In the genomic region with DNA sequence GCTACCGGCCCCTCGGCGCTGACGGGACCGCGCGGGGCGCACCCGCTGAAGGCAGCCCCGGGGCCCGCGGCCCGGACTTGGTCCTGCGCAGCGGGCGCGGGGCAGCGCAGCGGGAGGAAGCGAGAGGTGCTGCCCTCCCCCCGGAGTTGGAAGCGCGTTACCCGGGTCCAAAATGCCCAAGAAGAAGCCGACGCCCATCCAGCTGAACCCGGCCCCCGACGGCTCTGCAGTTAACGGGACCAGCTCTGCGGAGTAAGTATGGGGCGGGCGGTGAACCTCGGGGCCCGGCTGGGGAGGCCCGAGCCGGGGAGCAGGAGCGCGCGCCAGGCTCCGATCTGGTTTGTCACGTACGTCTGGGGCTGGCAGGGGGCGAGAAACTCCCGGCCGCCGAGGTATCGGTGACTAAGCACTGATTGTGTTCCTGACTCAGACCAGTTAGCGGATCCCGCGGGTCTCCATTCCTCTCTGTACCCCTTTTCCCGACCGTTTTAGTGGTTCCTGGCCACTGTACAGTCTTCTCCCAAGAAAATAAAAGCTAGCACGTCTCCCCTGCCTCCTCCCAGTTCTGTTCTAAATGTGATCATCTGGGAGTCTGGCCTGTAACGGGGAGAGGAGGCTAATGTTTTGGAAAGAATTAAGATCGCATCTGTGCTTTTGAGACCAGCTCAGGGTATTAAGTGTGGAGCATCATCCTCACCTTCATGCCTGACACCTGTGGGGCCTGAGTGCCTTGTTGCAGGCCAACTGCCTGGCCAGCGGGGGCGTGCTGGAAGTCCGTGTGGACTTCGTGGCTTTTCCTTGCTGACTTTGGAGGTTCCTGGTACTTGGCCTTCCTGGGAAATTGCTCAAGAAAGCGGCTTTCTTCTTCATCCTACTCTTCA, we compare ENCODE assay signal across 8 cellular contexts. TPM values are rescaled to one million over a fixed set of nuclear protein-coding genes. Genes with fewer than 3 reads are reported as not detected.
A peak's percentile ranks its signal among the peaks of the same experiment; 100 is the strongest.
DNase-seq lines count a peak whose midpoint lies in the region; ATAC-seq and TF ChIP-seq lines count a peak whose summit lies in the region.

No MANE protein-coding gene starts in this region.

- peak; percentile 29 to 75 (median 73) for DNase-seq in CD8-positive, alpha-beta T cell
- DNase-seq in KBM-7 = peak; percentile 74
- peak; percentile 56 for DNase-seq in WTC11 (ENCODE audit: low spot score)
- peak; percentile 45 to 60 for DNase-seq in breast epithelium (ENCODE audit: low spot score in 2 of 2)
- DNase-seq in islet precursor cell = peak; percentile 85
- peak; percentile 59 to 80 (median 75) for DNase-seq in stimulated activated CD4-positive, alpha-beta T cell treated with anti-CD3 and anti-CD28 coated beads, Interleukin-12 subunit alpha, Interleukin-12 subunit beta, amount 100 ng/mL, for 48 hours (ENCODE audit: low read depth in 2 of 3, low spot score in 1 of 3)
- no peak for DNase-seq in NCI-H2029 (lab: John Stamatoyannopoulos, UW)

- H3K9me3 Mint-ChIP-seq in CD8-positive, alpha-beta T cell = no peaks in the 10 kb centered on the region
- H3K9me3 Mint-ChIP-seq in WTC11 = no peaks in the 10 kb centered on the region

- peak overlapping the region; percentile 62 for H3K4me3 ChIP-seq in CD8-positive, alpha-beta T cell (ENCODE audit: low read depth, low read length)
- H3K4me3 ChIP-seq in breast epithelium = peak overlapping the region; percentile 77 to 91 (median 86)

- no peaks in the 10 kb centered on the region for H3K36me3 ChIP-seq in CD8-positive, alpha-beta T cell (ENCODE audit: insufficient read depth, low read length)
- no peaks in the 10 kb centered on the region for H3K36me3 ChIP-seq in breast epithelium

- CTCF ChIA-PET in CD8-positive, alpha-beta T cell (lab: Charles Lee) = interaction anchor here (1.0 to 5.9 kb wide), 8 partner anchors 17 to 117 kb away, joined by 3 to 71 read pairs (median 4); a partner anchor contains a TSS
- CTCF ChIA-PET in WTC11 (lab: Charles Lee) = interaction anchor here (0.7 to 3.6 kb wide), 16 partner anchors 7 to 471 kb away, joined by 3 to 41 read pairs (median 4); a partner anchor contains a TSS

- no peak for TF ChIP-seq CTCF in CD8-positive, alpha-beta T cell (IDR thresholded peaks at IDR 0.05)
- no peak for TF ChIP-seq CTCF in WTC11 (IDR thresholded peaks at IDR 0.05)
- peak in 1 of 3 donors; percentile 15 for TF ChIP-seq CTCF in breast epithelium (IDR thresholded peaks at IDR 0.05)

- H3K4me3 Mint-ChIP-seq in CD8-positive, alpha-beta T cell = peak overlapping the region; percentile 90
- H3K4me3 Mint-ChIP-seq in WTC11 = peak overlapping the region; percentile 95

- H3K36me3 Mint-ChIP-seq in CD8-positive, alpha-beta T cell = peaks cover 9% of the 10 kb centered on the region
- H3K36me3 Mint-ChIP-seq in WTC11 = peaks cover 20% of the 10 kb centered on the region

- intact Hi-C loops in CD8-positive, alpha-beta T cell (cut with DNase I, micrococcal nuclease) = loop anchor here (2.0 to 10.0 kb wide), 6 partner anchors 13 to 1155 kb away; a partner anchor contains a TSS
- intact Hi-C loops in breast epithelium (cut with DNase I; ENCODE audit: low total_unique reads) = loop anchor here (5.0 kb wide), 2 partner anchors 110 to 1615 kb away; a partner anchor contains a TSS

- POLR2A ChIA-PET in CD8-positive, alpha-beta T cell (lab: Charles Lee) = interaction anchor here (0.7 to 5.6 kb wide), 11 partner anchors 12 to 117 kb away, joined by 3 to 63 read pairs (median 4); a partner anchor contains a TSS
- POLR2A ChIA-PET in WTC11 (lab: Charles Lee) = interaction anchor here (0.6 to 1.4 kb wide), 5 partner anchors 16 to 118 kb away, joined by 4 to 6 read pairs (median 4); a partner anchor contains a TSS

- no peaks in the 10 kb centered on the region for H3K27me3 Mint-ChIP-seq in CD8-positive, alpha-beta T cell (ENCODE audit: low read depth)
- peaks cover 3% of the 10 kb centered on the region; the same call in 1 of the 2 replicates for H3K27me3 Mint-ChIP-seq in WTC11 (ENCODE audit: low read depth)

- H3K9me3 ChIP-seq in CD8-positive, alpha-beta T cell (ENCODE audit: low read length) = no peaks in the 10 kb centered on the region
- no peaks in the 10 kb centered on the region for H3K9me3 ChIP-seq in breast epithelium

- no peak for TF ChIP-seq POLR2A in breast epithelium (IDR thresholded peaks at IDR 0.05)

- H3K4me1 Mint-ChIP-seq in CD8-positive, alpha-beta T cell (ENCODE audit: low read depth) = peaks cover 54% of the 10 kb centered on the region
- H3K4me1 Mint-ChIP-seq in WTC11 = peaks cover 45% of the 10 kb centered on the region

- H3K4me1 ChIP-seq in CD8-positive, alpha-beta T cell (ENCODE audit: insufficient read depth, low read length) = peaks cover 60% of the 10 kb centered on the region
- peaks cover 0 to 5% of the 10 kb centered on the region in 2 donors for H3K4me1 ChIP-seq in breast epithelium

- H3K27me3 ChIP-seq in CD8-positive, alpha-beta T cell (ENCODE audit: insufficient read depth, low read length) = no peaks in the 10 kb centered on the region
- no peaks in the 10 kb centered on the region for H3K27me3 ChIP-seq in breast epithelium

- peak overlapping the region; percentile 90 for H3K27ac ChIP-seq in CD8-positive, alpha-beta T cell (ENCODE audit: low read depth, low read length)
- peak overlapping the region; percentile 89 for H3K27ac ChIP-seq in breast epithelium

- ATAC-seq in CD8-positive, alpha-beta T cell = peak; percentile 29
- ATAC-seq in GM21360 (IDR thresholded peaks at IDR 0.05; ENCODE audit: unreplicated experiment) (peak; percentile 9), WTC11 (peak; percentile 19)

- peak overlapping the region; percentile 89 for H3K27ac Mint-ChIP-seq in CD8-positive, alpha-beta T cell
- peak overlapping the region; percentile 93 for H3K27ac Mint-ChIP-seq in WTC11

- in situ Hi-C loops in KBM-7 (cut with MboI; ENCODE audit: low pct_unique_long_range_greater_than_20kb, low sequenced_read_pairs) = no loop called here

TF ChIP-seq in WTC11, 78 proteins besides CTCF, POLR2A, EP300 and RAD21:
- TF ChIP-seq ATF1 (CRISPR knock-in tag; IDR thresholded peaks at IDR 0.05) (peak; percentile 68; the same call in 1 of the 2 replicates), GTF2I (CRISPR knock-in tag; conservative IDR thresholded peaks at IDR 0.05) (no peak)
- TF ChIP-seq, protein P1, sequence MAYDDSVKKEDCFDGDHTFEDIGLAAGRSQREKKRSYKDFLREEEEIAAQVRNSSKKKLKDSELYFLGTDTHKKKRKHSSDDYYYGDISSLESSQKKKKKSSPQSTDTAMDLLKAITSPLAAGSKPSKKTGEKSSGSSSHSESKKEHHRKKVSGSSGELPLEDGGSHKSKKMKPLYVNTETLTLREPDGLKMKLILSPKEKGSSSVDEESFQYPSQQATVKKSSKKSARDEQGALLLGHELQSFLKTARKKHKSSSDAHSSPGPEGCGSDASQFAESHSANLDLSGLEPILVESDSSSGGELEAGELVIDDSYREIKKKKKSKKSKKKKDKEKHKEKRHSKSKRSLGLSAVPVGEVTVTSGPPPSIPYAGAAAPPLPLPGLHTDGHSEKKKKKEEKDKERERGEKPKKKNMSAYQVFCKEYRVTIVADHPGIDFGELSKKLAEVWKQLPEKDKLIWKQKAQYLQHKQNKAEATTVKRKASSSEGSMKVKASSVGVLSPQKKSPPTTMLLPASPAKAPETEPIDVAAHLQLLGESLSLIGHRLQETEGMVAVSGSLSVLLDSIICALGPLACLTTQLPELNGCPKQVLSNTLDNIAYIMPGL (CRISPR knock-in tag; IDR thresholded peaks at IDR 0.05) = peak; percentile 59; the same call in 1 of the 2 replicates
- TF ChIP-seq, protein P2, sequence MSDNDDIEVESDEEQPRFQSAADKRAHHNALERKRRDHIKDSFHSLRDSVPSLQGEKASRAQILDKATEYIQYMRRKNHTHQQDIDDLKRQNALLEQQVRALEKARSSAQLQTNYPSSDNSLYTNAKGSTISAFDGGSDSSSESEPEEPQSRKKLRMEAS (CRISPR knock-in tag; IDR thresholded peaks at IDR 0.05) = 0 out of 2 replicates have a peak, but pooled peaks have one; percentile 5
- TF ChIP-seq, protein P3, sequence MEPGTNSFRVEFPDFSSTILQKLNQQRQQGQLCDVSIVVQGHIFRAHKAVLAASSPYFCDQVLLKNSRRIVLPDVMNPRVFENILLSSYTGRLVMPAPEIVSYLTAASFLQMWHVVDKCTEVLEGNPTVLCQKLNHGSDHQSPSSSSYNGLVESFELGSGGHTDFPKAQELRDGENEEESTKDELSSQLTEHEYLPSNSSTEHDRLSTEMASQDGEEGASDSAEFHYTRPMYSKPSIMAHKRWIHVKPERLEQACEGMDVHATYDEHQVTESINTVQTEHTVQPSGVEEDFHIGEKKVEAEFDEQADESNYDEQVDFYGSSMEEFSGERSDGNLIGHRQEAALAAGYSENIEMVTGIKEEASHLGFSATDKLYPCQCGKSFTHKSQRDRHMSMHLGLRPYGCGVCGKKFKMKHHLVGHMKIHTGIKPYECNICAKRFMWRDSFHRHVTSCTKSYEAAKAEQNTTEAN (CRISPR knock-in tag; IDR thresholded peaks at IDR 0.05) = no peak

RNA-seq across cellular contexts. Expression of a gene that starts 0.7 kb away (rescaled TPM):
- total RNA-seq in CD8-positive, alpha-beta T cell = 10 to 100 TPM; 21.9 to 23.7 TPM
- total RNA-seq in WTC11 (2021) = 89.5 to 93.0 TPM (median 90.4 TPM) in 3 replicates
- 10 to 100 TPM; 29.2 to 59.7 (median 38.5) TPM for total RNA-seq in breast epithelium

RNA-seq across cellular contexts. Expression of a gene that starts 30.9 kb away (rescaled TPM):
- total RNA-seq in CD8-positive, alpha-beta T cell = 1 to 10 TPM; 4.8 to 4.9 TPM
- total RNA-seq in WTC11 (2021) (17.6 to 22.2 TPM (median 19.2 TPM) in 3 replicates), breast epithelium (1 to 10 TPM; 5.0 to 9.7 (median 6.6) TPM)
